ENCODE assay signal across 1 cellular context in the genomic region with DNA sequence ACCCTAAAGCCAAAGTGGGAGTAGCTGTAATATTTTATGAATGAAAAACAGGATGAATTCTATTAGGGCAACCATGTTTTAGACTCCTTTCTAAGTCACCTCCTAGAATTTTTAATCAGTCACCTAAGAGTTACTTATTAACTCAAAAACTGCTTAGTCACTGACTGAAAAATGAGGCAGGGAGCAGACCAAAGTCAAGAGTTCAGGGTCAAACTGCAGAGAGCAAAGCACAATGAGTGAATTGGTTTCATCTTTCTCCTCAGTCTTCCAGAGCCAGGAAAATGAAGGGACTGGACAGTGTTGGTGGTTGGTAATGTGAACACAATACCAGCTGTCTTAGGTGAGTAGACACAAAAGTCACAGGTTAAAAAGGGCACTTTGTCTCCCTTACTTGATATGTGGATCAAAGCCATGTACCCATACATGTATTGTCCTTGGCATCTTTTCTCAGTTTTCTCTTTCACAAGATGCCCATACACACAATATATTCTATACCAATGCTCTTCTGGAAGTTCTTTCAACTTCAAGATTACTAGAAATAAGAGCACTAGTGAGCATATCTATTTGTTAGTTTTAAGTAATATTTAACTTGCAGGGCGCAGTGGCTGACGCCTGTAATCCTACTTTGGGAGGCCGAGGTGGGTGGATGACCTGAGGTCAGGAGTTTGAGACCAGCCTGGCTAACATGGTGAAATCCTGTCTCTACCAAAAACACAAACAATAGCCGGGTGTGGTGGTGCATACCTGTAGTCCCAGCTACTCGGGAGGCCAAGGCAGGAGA.
TF ChIP-seq lines count a peak whose summit lies in the region.

No MANE protein-coding gene starts in this region.

TF ChIP-seq in HepG2, 621 proteins besides CTCF, POLR2A, EP300 and RAD21 (continued from another document and continues in another):
- TF ChIP-seq, protein P1, sequence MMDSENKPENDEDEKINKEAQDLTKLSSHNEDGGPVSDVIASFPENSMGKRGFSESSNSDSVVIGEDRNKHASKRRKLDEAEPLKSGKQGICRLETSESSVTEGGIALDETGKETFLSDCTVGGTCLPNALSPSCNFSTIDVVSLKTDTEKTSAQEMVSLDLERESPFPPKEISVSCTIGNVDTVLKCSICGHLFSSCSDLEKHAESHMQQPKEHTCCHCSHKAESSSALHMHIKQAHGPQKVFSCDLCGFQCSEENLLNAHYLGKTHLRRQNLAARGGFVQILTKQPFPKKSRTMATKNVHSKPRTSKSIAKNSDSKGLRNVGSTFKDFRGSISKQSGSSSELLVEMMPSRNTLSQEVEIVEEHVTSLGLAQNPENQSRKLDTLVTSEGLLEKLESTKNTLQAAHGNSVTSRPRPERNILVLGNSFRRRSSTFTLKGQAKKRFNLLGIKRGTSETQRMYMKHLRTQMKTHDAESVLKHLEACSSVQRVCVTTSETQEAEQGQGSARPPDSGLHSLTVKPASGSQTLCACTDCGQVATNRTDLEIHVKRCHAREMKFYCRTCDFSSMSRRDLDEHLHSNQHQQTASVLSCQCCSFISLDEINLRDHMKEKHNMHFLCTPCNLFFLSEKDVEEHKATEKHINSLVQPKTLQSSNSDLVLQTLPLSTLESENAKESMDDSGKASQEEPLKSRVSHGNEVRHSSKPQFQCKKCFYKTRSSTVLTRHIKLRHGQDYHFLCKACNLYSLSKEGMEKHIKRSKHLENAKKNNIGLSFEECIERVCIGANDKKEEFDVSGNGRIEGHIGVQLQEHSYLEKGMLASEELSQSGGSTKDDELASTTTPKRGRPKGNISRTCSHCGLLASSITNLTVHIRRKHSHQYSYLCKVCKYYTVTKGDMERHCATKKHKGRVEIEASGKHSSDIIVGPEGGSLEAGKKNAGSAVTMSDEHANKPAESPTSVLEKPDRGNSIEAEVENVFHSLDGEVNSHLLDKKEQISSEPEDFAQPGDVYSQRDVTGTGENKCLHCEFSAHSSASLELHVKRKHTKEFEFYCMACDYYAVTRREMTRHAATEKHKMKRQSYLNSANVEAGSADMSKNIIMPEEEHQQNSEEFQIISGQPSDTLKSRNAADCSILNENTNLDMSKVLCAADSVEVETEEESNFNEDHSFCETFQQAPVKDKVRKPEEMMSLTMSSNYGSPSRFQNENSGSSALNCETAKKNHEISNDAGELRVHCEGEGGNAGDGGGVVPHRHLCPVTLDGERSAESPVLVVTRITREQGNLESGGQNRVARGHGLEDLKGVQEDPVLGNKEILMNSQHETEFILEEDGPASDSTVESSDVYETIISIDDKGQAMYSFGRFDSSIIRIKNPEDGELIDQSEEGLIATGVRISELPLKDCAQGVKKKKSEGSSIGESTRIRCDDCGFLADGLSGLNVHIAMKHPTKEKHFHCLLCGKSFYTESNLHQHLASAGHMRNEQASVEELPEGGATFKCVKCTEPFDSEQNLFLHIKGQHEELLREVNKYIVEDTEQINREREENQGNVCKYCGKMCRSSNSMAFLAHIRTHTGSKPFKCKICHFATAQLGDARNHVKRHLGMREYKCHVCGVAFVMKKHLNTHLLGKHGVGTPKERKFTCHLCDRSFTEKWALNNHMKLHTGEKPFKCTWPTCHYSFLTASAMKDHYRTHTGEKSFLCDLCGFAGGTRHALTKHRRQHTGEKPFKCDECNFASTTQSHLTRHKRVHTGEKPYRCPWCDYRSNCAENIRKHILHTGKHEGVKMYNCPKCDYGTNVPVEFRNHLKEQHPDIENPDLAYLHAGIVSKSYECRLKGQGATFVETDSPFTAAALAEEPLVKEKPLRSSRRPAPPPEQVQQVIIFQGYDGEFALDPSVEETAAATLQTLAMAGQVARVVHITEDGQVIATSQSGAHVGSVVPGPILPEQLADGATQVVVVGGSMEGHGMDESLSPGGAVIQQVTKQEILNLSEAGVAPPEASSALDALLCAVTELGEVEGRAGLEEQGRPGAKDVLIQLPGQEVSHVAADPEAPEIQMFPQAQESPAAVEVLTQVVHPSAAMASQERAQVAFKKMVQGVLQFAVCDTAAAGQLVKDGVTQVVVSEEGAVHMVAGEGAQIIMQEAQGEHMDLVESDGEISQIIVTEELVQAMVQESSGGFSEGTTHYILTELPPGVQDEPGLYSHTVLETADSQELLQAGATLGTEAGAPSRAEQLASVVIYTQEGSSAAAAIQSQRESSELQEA (CRISPR knock-in tag; IDR thresholded peaks at IDR 0.05; ENCODE audit: not compliant biosample characterization): no peak
- peak; percentile 81 for TF ChIP-seq NR2F2 (IDR thresholded peaks at IDR 0.05; ENCODE audit: borderline replicate concordance, low read depth)
- TF ChIP-seq FOXP1 (IDR thresholded peaks at IDR 0.05): no peak
- TF ChIP-seq FOXP1 (CRISPR knock-in tag; IDR thresholded peaks at IDR 0.05): peak; percentile 65; the same call in 1 of the 2 replicates
- no peak for TF ChIP-seq ZMYM3 (CRISPR knock-in tag; IDR thresholded peaks at IDR 0.05)
- TF ChIP-seq, protein P2, sequence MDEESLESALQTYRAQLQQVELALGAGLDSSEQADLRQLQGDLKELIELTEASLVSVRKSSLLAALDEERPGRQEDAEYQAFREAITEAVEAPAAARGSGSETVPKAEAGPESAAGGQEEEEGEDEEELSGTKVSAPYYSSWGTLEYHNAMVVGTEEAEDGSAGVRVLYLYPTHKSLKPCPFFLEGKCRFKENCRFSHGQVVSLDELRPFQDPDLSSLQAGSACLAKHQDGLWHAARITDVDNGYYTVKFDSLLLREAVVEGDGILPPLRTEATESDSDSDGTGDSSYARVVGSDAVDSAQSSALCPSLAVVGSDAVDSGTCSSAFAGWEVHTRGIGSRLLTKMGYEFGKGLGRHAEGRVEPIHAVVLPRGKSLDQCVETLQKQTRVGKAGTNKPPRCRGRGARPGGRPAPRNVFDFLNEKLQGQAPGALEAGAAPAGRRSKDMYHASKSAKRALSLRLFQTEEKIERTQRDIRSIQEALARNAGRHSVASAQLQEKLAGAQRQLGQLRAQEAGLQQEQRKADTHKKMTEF (CRISPR knock-in tag; IDR thresholded peaks at IDR 0.05): peak; percentile 85
- no peak for TF ChIP-seq ZKSCAN1 (IDR thresholded peaks at IDR 0.05; ENCODE audit: low read length)
- no peak for TF ChIP-seq PHB2 (IDR thresholded peaks at IDR 0.05; ENCODE audit: partially characterized antibody)
- 0 out of 2 replicates have a peak, but pooled peaks have one; percentile 35 for TF ChIP-seq NCOA1 (CRISPR knock-in tag; IDR thresholded peaks at IDR 0.05)
- TF ChIP-seq ZSCAN20 (CRISPR knock-in tag; IDR thresholded peaks at IDR 0.05; ENCODE audit: borderline replicate concordance): no peak
- TF ChIP-seq MXI1 (IDR thresholded peaks at IDR 0.05; ENCODE audit: borderline replicate concordance, low read depth, low read length): peak; percentile 41; the same call in 1 of the 3 replicates
- TF ChIP-seq ZNF619 (CRISPR knock-in tag; IDR thresholded peaks at IDR 0.05): no peak
- TF ChIP-seq ZBTB7A (CRISPR knock-in tag; IDR thresholded peaks at IDR 0.05): no peak
- no peak for TF ChIP-seq SETDB1 (CRISPR knock-in tag; IDR thresholded peaks at IDR 0.05; ENCODE audit: borderline replicate concordance)
- TF ChIP-seq, protein P3, sequence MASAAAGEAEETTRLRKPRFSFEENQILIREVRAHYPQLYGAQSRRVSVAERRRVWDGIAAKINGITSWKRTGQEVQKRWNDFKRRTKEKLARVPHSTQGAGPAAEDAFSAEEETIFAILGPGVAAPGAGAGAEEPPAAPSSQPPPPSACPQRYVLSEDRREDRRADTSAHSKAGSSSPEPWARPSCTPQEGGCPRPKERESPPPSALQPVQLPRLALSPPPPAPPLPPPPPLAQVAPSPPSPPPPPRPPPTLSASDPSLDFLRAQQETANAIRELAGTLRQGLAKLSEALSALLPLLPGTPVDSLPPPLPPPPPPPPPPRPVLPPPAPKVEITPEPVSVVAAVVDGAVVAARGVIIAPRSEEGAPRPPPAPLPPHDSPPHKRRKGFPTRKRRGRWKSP (CRISPR knock-in tag; IDR thresholded peaks at IDR 0.05): no peak
- no peak for TF ChIP-seq ZNF274 (CRISPR knock-in tag; IDR thresholded peaks at IDR 0.05)
- TF ChIP-seq, protein P4, sequence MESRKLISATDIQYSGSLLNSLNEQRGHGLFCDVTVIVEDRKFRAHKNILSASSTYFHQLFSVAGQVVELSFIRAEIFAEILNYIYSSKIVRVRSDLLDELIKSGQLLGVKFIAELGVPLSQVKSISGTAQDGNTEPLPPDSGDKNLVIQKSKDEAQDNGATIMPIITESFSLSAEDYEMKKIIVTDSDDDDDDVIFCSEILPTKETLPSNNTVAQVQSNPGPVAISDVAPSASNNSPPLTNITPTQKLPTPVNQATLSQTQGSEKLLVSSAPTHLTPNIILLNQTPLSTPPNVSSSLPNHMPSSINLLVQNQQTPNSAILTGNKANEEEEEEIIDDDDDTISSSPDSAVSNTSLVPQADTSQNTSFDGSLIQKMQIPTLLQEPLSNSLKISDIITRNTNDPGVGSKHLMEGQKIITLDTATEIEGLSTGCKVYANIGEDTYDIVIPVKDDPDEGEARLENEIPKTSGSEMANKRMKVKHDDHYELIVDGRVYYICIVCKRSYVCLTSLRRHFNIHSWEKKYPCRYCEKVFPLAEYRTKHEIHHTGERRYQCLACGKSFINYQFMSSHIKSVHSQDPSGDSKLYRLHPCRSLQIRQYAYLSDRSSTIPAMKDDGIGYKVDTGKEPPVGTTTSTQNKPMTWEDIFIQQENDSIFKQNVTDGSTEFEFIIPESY (CRISPR knock-in tag; IDR thresholded peaks at IDR 0.05): peak; percentile 70; the same call in 1 of the 2 replicates
- TF ChIP-seq RXRA (CRISPR knock-in tag; IDR thresholded peaks at IDR 0.05): no peak; the same call in 1 of the 2 replicates
- peak; percentile 94 for TF ChIP-seq RXRB (CRISPR knock-in tag; IDR thresholded peaks at IDR 0.05; ENCODE audit: borderline replicate concordance)
- TF ChIP-seq ZNF251 (CRISPR knock-in tag; IDR thresholded peaks at IDR 0.05): no peak
- 0 out of 2 replicates have a peak, but pooled peaks have one; percentile 19 for TF ChIP-seq PHF21A (CRISPR knock-in tag; IDR thresholded peaks at IDR 0.05)
- no peak for TF ChIP-seq HCFC1 (IDR thresholded peaks at IDR 0.05; ENCODE audit: low read depth, low read length)
- peak; percentile 98 for TF ChIP-seq ZMYM4 (CRISPR knock-in tag; IDR thresholded peaks at IDR 0.05)
- 0 out of 2 replicates have a peak, but pooled peaks have one; percentile 49 for TF ChIP-seq MEIS2 (CRISPR knock-in tag; IDR thresholded peaks at IDR 0.05)
- TF ChIP-seq SOX13 (IDR thresholded peaks at IDR 0.05): peak; percentile 75
- peak in 1 of 2 experiments; percentile 95; a peak in 2 of 4 replicates for TF ChIP-seq SOX13 (CRISPR knock-in tag; conservative IDR thresholded peaks at IDR 0.05 in 1 of 2, IDR thresholded peaks at IDR 0.05 in 1 of 2)
- peak; percentile 51; the same call in 1 of the 2 replicates for TF ChIP-seq ERF (CRISPR knock-in tag; IDR thresholded peaks at IDR 0.05)
- TF ChIP-seq, protein P5, sequence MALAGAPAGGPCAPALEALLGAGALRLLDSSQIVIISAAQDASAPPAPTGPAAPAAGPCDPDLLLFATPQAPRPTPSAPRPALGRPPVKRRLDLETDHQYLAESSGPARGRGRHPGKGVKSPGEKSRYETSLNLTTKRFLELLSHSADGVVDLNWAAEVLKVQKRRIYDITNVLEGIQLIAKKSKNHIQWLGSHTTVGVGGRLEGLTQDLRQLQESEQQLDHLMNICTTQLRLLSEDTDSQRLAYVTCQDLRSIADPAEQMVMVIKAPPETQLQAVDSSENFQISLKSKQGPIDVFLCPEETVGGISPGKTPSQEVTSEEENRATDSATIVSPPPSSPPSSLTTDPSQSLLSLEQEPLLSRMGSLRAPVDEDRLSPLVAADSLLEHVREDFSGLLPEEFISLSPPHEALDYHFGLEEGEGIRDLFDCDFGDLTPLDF (CRISPR knock-in tag; IDR thresholded peaks at IDR 0.05): no peak
- 0 out of 2 replicates have a peak, but pooled peaks have one; percentile 43 for TF ChIP-seq SNAPC2 (CRISPR knock-in tag; IDR thresholded peaks at IDR 0.05)
- no peak for TF ChIP-seq ZFP36 (IDR thresholded peaks at IDR 0.05; ENCODE audit: borderline replicate concordance, low read depth, low read length, partially characterized antibody)
- TF ChIP-seq BHLHE40 (IDR thresholded peaks at IDR 0.05; ENCODE audit: low read length): no peak
- TF ChIP-seq ZNF766 (CRISPR knock-in tag; IDR thresholded peaks at IDR 0.05; ENCODE audit: borderline replicate concordance): no peak
- TF ChIP-seq, protein P6, sequence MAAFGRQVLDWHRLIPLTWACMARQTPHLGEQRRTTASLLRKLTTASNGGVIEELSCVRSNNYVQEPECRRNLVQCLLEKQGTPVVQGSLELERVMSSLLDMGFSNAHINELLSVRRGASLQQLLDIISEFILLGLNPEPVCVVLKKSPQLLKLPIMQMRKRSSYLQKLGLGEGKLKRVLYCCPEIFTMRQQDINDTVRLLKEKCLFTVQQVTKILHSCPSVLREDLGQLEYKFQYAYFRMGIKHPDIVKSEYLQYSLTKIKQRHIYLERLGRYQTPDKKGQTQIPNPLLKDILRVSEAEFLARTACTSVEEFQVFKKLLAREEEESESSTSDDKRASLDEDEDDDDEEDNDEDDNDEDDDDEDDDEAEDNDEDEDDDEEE (CRISPR knock-in tag; IDR thresholded peaks at IDR 0.05): no peak
- TF ChIP-seq, protein P7, sequence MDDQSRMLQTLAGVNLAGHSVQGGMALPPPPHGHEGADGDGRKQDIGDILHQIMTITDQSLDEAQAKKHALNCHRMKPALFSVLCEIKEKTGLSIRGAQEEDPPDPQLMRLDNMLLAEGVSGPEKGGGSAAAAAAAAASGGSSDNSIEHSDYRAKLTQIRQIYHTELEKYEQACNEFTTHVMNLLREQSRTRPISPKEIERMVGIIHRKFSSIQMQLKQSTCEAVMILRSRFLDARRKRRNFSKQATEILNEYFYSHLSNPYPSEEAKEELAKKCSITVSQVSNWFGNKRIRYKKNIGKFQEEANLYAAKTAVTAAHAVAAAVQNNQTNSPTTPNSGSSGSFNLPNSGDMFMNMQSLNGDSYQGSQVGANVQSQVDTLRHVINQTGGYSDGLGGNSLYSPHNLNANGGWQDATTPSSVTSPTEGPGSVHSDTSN (CRISPR knock-in tag; IDR thresholded peaks at IDR 0.05; ENCODE audit: borderline replicate concordance): no peak
- no peak for TF ChIP-seq CHCHD3 (CRISPR knock-in tag; IDR thresholded peaks at IDR 0.05)
- TF ChIP-seq ZNF24 (IDR thresholded peaks at IDR 0.05): peak; percentile 25; the same call in 1 of the 2 replicates
- TF ChIP-seq CAMTA2 (CRISPR knock-in tag; IDR thresholded peaks at IDR 0.05; ENCODE audit: borderline replicate concordance): no peak
- TF ChIP-seq SMARCC2 (IDR thresholded peaks at IDR 0.05): no peak
- peak; percentile 96 for TF ChIP-seq HNRNPUL1 (IDR thresholded peaks at IDR 0.05; ENCODE audit: low read depth, low read length)
- TF ChIP-seq MAFK (conservative IDR thresholded peaks at IDR 0.05 in 1 of 2, IDR thresholded peaks at IDR 0.05 in 1 of 2; ENCODE audit: low read length in 2 of 2): peak; percentile 82 to 93
- TF ChIP-seq ZNF232 (CRISPR knock-in tag; IDR thresholded peaks at IDR 0.05; ENCODE audit: borderline replicate concordance): no peak
- no peak for TF ChIP-seq U2AF2 (IDR thresholded peaks at IDR 0.05; ENCODE audit: low read depth, low read length)
- TF ChIP-seq, protein P8, sequence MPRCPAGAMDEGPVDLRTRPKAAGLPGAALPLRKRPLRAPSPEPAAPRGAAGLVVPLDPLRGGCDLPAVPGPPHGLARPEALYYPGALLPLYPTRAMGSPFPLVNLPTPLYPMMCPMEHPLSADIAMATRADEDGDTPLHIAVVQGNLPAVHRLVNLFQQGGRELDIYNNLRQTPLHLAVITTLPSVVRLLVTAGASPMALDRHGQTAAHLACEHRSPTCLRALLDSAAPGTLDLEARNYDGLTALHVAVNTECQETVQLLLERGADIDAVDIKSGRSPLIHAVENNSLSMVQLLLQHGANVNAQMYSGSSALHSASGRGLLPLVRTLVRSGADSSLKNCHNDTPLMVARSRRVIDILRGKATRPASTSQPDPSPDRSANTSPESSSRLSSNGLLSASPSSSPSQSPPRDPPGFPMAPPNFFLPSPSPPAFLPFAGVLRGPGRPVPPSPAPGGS (CRISPR knock-in tag; IDR thresholded peaks at IDR 0.05): no peak
- TF ChIP-seq THYN1 (CRISPR knock-in tag; IDR thresholded peaks at IDR 0.05; ENCODE audit: borderline replicate concordance, low read depth): no peak
